8 cellular contexts compared by ENCODE assay signal in genomic region chr6:13272131-13273046, GRCh38. TPM values are rescaled to one million over a fixed set of nuclear protein-coding genes. Genes with fewer than 3 reads are reported as not detected.
DNase-seq lines count a peak whose midpoint lies in the region; ATAC-seq, FAIRE-seq and TF ChIP-seq lines count a peak whose summit lies in the region.

No MANE protein-coding gene starts in this region.

- H3K9ac ChIP-seq in kidney (ENCODE audit: low read length in 2 of 2), result no peak overlapping the region

- POLR2A ChIA-PET in RWPE1 (lab: Yijun Ruan, JAX; ENCODE audit: low non-redundant PET), result no interaction called here

- TF ChIP-seq CTCF in NB4 (IDR thresholded peaks at IDR 0.05; ENCODE audit: low read depth, low read length) (peak; percentile 21), kidney (IDR thresholded peaks at IDR 0.05; ENCODE audit: borderline replicate concordance, extremely low read depth, insufficient read depth) (no peak), RWPE1 (conservative IDR thresholded peaks at IDR 0.05; ENCODE audit: low read depth) (no peak)

- H3K27ac ChIP-seq in kidney (ENCODE audit: low read depth in 2 of 2, low read length in 2 of 2) (peak overlapping the region in 1 of 2 donors; percentile 37), RWPE1 (no peak overlapping the region)

- peaks cover 0 to 3% of the 10 kb centered on the region in 2 donors for H3K4me1 ChIP-seq in kidney (ENCODE audit: control insufficient read depth in 1 of 2, insufficient read depth in 1 of 2, low read depth in 1 of 2, low read length in 2 of 2)

- no peaks in the 10 kb centered on the region for H3K9me3 ChIP-seq in kidney (ENCODE audit: control insufficient read depth in 1 of 2, low read length in 2 of 2)

- no peaks in the 10 kb centered on the region for H3K36me3 ChIP-seq in kidney (ENCODE audit: control insufficient read depth in 1 of 2, insufficient read depth in 2 of 2, low read length in 2 of 2)

- H3K4me3 ChIP-seq in NB4 (ENCODE audit: low read depth, low read length) (peak overlapping the region; percentile 85), kidney (ENCODE audit: low read length in 2 of 2) (no peak overlapping the region)

- peak; percentile 67 for DNase-seq in ELF-1 (ENCODE audit: low read depth, low spot score)
- peak; percentile 94 for DNase-seq in NB4 (ENCODE audit: low read depth)
- peak; percentile 90 for DNase-seq in kidney
- DNase-seq in NCI-H1105 treated with DMSO at 0.1 percent for 48 hours (lab: John Stamatoyannopoulos, UW), result no peak
- no peak for DNase-seq in RWPE1 (ENCODE audit: low spot score)
- no peak for DNase-seq in NCI-H2029 (lab: John Stamatoyannopoulos, UW)
- DNase-seq in stimulated activated CD4-positive, alpha-beta T cell treated with anti-CD3 and anti-CD28 coated beads, Interleukin-1b, Interleukin-23, amount 100 ng/mL, for 48 hours, result no peak

- intact Hi-C loops in kidney (cut with DNase I), result no loop called here

- peak; percentile 57 for TF ChIP-seq POLR2A in NB4 (IDR thresholded peaks at IDR 0.05; ENCODE audit: extremely low read depth, insufficient read length)

- FAIRE-seq in kidney (lab: Jason Lieb, UNC), result no peak

- peak; percentile 60 for ATAC-seq in GM21526 (IDR thresholded peaks at IDR 0.05; ENCODE audit: low FRiP score, unreplicated experiment)

- CTCF ChIA-PET in RWPE1 (lab: Yijun Ruan, JAX), result interaction anchor here (0.7 kb wide), 1 partner anchor 20 kb away, joined by 3 read pairs; no protein-coding TSS in a partner anchor

RNA-seq across cellular contexts. Expression of gene TBC1D7, which starts 55.9 kb away (rescaled TPM):
- 12.9 TPM for total RNA-seq in kidney
- polyA plus RNA-seq in kidney (ENCODE audit: insufficient read depth, low read depth, low replicate concordance), result 39.4 TPM

Comparison
In these comparisons a context has a peak if more than half of its experiments do, and no peak if none do; other contexts are left out.
1. DNase-seq: peak in ELF-1 (single experiment), NB4 (single experiment) and kidney (single experiment); none in NCI-H1105 treated with DMSO at 0.1 percent for 48 hours (single experiment), RWPE1 (single experiment), NCI-H2029 (single experiment) and stimulated activated CD4-positive, alpha-beta T cell treated with anti-CD3 and anti-CD28 coated beads, Interleukin-1b, Interleukin-23, amount 100 ng/mL, for 48 hours (single experiment).